ENCODE assay signal across 16 cellular contexts in genomic region chr3:88076712-88077111, GRCh38. TPM values are rescaled to one million over a fixed set of nuclear protein-coding genes. Genes with fewer than 3 reads are reported as not detected.
DNase-seq lines count a peak whose midpoint lies in the region; ATAC-seq lines count a peak whose summit lies in the region.
"Had no signal": no experiment of that assay in that cellular context is flagged by ENCODE, and none has a peak within 500 bp of the region (broad histone marks: within the 10 kb centered on the region; RNA-seq: fewer than 3 reads in every experiment).

No MANE protein-coding gene starts in this region.

- no peak overlapping the region for H3K4me3 ChIP-seq in SJCRH30
- H3K4me3 ChIP-seq: BLaER1, GM23248, HAP-1 had no signal

- no peaks in the 10 kb centered on the region for H3K9me3 ChIP-seq in SJCRH30 (replicated peaks)
- H3K9me3 ChIP-seq: HAP-1 had no signal

- no peaks in the 10 kb centered on the region for H3K27me3 Mint-ChIP-seq in activated naive CD4-positive, alpha-beta T cell treated with anti-CD3 and anti-CD28 coated beads, Interleukin-2, amount 50 U/mL, for 24 hours
- H3K27me3 Mint-ChIP-seq in activated naive CD4-positive, alpha-beta T cell treated with anti-CD3 and anti-CD28 coated beads, Interleukin-2, amount 10 ng/mL, durations not matched to agents 7 days and 5 days: no peaks in the 10 kb centered on the region
- H3K27me3 Mint-ChIP-seq in central memory CD8-positive, alpha-beta T cell: no peaks in the 10 kb centered on the region
- H3K27me3 Mint-ChIP-seq: CD4-positive, alpha-beta memory T cell had no signal

- H3K4me1 Mint-ChIP-seq in activated naive CD4-positive, alpha-beta T cell treated with anti-CD3 and anti-CD28 coated beads, Interleukin-2, amount 50 U/mL, for 24 hours: peaks cover 83% of the 10 kb centered on the region
- H3K4me1 Mint-ChIP-seq in activated naive CD4-positive, alpha-beta T cell treated with anti-CD3 and anti-CD28 coated beads, Interleukin-2, amount 10 ng/mL, durations not matched to agents 7 days and 5 days: peaks cover 8% of the 10 kb centered on the region
- H3K4me1 Mint-ChIP-seq in central memory CD8-positive, alpha-beta T cell: peaks cover 73% of the 10 kb centered on the region

- H3K4me3 Mint-ChIP-seq in activated naive CD4-positive, alpha-beta T cell treated with anti-CD3 and anti-CD28 coated beads, Interleukin-2, amount 50 U/mL, for 24 hours: no peak overlapping the region
- no peak overlapping the region for H3K4me3 Mint-ChIP-seq in activated naive CD4-positive, alpha-beta T cell treated with anti-CD3 and anti-CD28 coated beads, Interleukin-2, amount 10 ng/mL, durations not matched to agents 7 days and 5 days
- no peak overlapping the region for H3K4me3 Mint-ChIP-seq in central memory CD8-positive, alpha-beta T cell
- H3K4me3 Mint-ChIP-seq: CD14-positive monocyte had no signal

- CTCF ChIA-PET in activated naive CD4-positive, alpha-beta T cell treated with anti-CD3 and anti-CD28 coated beads, Interleukin-2, amount 10 ng/mL, durations not matched to agents 7 days and 5 days (lab: Charles Lee): no interaction called here

- no peaks in the 10 kb centered on the region; the same call in 1 of the 2 replicates for H3K4me1 ChIP-seq in SJCRH30
- H3K4me1 ChIP-seq: BLaER1 had no signal

- H3K9me3 Mint-ChIP-seq in activated naive CD4-positive, alpha-beta T cell treated with anti-CD3 and anti-CD28 coated beads, Interleukin-2, amount 50 U/mL, for 24 hours: no peaks in the 10 kb centered on the region
- H3K9me3 Mint-ChIP-seq in activated naive CD4-positive, alpha-beta T cell treated with anti-CD3 and anti-CD28 coated beads, Interleukin-2, amount 10 ng/mL, durations not matched to agents 7 days and 5 days: peaks cover 4% of the 10 kb centered on the region
- no peaks in the 10 kb centered on the region for H3K9me3 Mint-ChIP-seq in central memory CD8-positive, alpha-beta T cell

- H3K27ac Mint-ChIP-seq in activated naive CD4-positive, alpha-beta T cell treated with anti-CD3 and anti-CD28 coated beads, Interleukin-2, amount 50 U/mL, for 24 hours: peak overlapping the region; percentile 0
- no peak overlapping the region for H3K27ac Mint-ChIP-seq in activated naive CD4-positive, alpha-beta T cell treated with anti-CD3 and anti-CD28 coated beads, Interleukin-2, amount 10 ng/mL, durations not matched to agents 7 days and 5 days
- H3K27ac Mint-ChIP-seq in central memory CD8-positive, alpha-beta T cell (ENCODE audit: low read depth): peak overlapping the region; percentile 39

- no peak overlapping the region for H3K27ac ChIP-seq in SJCRH30
- H3K27ac ChIP-seq: BLaER1, GM23248 had no signal

- 0 out of 2 replicates have a peak, but pooled peaks cover 2% of the 10 kb centered on the region for H3K36me3 ChIP-seq in SJCRH30
- H3K36me3 ChIP-seq: HAP-1 had no signal

- no peak for ATAC-seq in central memory CD8-positive, alpha-beta T cell (replicated peaks; ENCODE audit: extremely low read depth, poor library complexity, severe bottlenecking)
- no peak for ATAC-seq in GM18517 (IDR thresholded peaks at IDR 0.05; ENCODE audit: unreplicated experiment)
- ATAC-seq in GM19395 (IDR thresholded peaks at IDR 0.05; ENCODE audit: unreplicated experiment): no peak

- H3K36me3 Mint-ChIP-seq in activated naive CD4-positive, alpha-beta T cell treated with anti-CD3 and anti-CD28 coated beads, Interleukin-2, amount 50 U/mL, for 24 hours: peaks cover 12% of the 10 kb centered on the region
- H3K36me3 Mint-ChIP-seq in activated naive CD4-positive, alpha-beta T cell treated with anti-CD3 and anti-CD28 coated beads, Interleukin-2, amount 10 ng/mL, durations not matched to agents 7 days and 5 days: peaks cover 36% of the 10 kb centered on the region
- no peaks in the 10 kb centered on the region for H3K36me3 Mint-ChIP-seq in central memory CD8-positive, alpha-beta T cell (ENCODE audit: insufficient read depth)

- DNase-seq in activated naive CD4-positive, alpha-beta T cell treated with anti-CD3 and anti-CD28 coated beads, Interleukin-2, amount 10 ng/mL, durations not matched to agents 7 days and 5 days: no peak
- DNase-seq in OCI-M1 (lab: John Stamatoyannopoulos, UW) (peak; percentile 13), SJCRH30 (no peak)
- DNase-seq in central memory CD8-positive, alpha-beta T cell (ENCODE audit: low spot score in 2 of 2): no peak
- DNase-seq: 8988T; Calu3; CD4-positive, alpha-beta memory T cell; DMS79 treated with DMSO at 0.1 percent for 48 hours; GF-D8; GM23248 had no signal

- H3K27me3 ChIP-seq in SJCRH30: no peaks in the 10 kb centered on the region
- H3K27me3 ChIP-seq: BLaER1 had no signal

RNA-seq across cellular contexts. Expression of gene ZNF654, which starts 17.7 kb away (rescaled TPM):
- total RNA-seq in SJCRH30 (2014; rRNA removed; shearing (Covaris generic)): 13.1 and 14.1 TPM in 2 replicates

RNA-seq across cellular contexts. Expression of gene CGGBP1, which starts 17.9 kb away (rescaled TPM):
- 76.4 and 83.6 TPM in 2 replicates for total RNA-seq in SJCRH30 (2014; rRNA removed; shearing (Covaris generic))
